Comparison of ENCODE assay signal across 25 cellular contexts in the genomic region with DNA sequence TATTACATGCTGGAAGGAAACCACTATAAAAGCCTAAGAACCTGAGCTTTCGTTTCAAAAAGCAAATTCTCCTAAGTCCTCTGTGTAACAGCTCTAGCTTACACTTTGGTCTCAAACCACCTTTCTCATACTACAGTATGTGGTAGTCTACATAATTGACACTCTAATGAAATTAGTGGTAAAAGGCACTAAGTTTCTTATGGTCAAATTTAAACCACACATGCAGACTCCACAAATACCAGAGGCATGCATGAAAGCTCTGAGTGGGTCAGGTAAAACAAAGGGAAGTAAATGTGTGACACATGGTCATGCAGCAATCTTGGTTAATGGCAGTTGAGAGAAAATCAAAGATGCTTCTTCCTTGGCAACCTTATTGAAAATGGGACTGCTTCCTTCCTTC.
DNase-seq lines count a peak whose midpoint lies in the region; ATAC-seq and TF ChIP-seq lines count a peak whose summit lies in the region.
"Had no signal": no experiment of that assay in that cellular context is flagged by ENCODE, and none has a peak within 500 bp of the region (broad histone marks: within the 10 kb centered on the region; RNA-seq: fewer than 3 reads in every experiment).

No MANE protein-coding gene starts in this region.

- peak overlapping the region; percentile 27; the same call in 1 of the 2 replicates for H3K4me2 ChIP-seq in KMS-11
- H3K4me2 ChIP-seq: BLaER1 treated with 17β-estradiol and CSF1 and Interleukin-3, amounts not matched to agents 10 nM and 100 nM had no signal

- H3K27me3 ChIP-seq in KMS-11 (ENCODE audit: insufficient read depth, low read depth) (no peaks in the 10 kb centered on the region), kidney epithelial cell (ENCODE audit: control insufficient read depth, insufficient read depth, low read length) (no peaks in the 10 kb centered on the region), ascending aorta (no peaks in the 10 kb centered on the region)
- H3K27me3 ChIP-seq: BLaER1 treated with 17β-estradiol and CSF1 and Interleukin-3, amounts not matched to agents 10 nM and 100 nM; right lobe of liver had no signal

- H3K9ac ChIP-seq in KMS-11: no peak overlapping the region
- H3K9ac ChIP-seq: BLaER1 treated with 17β-estradiol and CSF1 and Interleukin-3, amounts not matched to agents 10 nM and 100 nM had no signal

- H3K36me3 ChIP-seq in KMS-11 (ENCODE audit: insufficient read depth) (no peaks in the 10 kb centered on the region), kidney epithelial cell (ENCODE audit: control insufficient read depth, insufficient read depth, low read length) (no peaks in the 10 kb centered on the region), ascending aorta (no peaks in the 10 kb centered on the region)
- H3K36me3 ChIP-seq: lower lobe of right lung, right lobe of liver had no signal

- no peak overlapping the region for H2AFZ ChIP-seq in KMS-11 (ENCODE audit: low read depth)

- H3K4me3 ChIP-seq in KMS-11 (IDR thresholded peaks at IDR 0.05; ENCODE audit: insufficient read depth, low read depth, low read length) (no peak overlapping the region), kidney epithelial cell (ENCODE audit: low read depth, low read length) (no peak overlapping the region), ascending aorta (no peak overlapping the region)
- H3K4me3 ChIP-seq: BLaER1 treated with 17β-estradiol and CSF1 and Interleukin-3, amounts not matched to agents 10 nM and 100 nM; lower lobe of right lung; right lobe of liver; SK-N-MC had no signal

- TF ChIP-seq CTCF in KMS-11 (conservative IDR thresholded peaks at IDR 0.05; ENCODE audit: low read depth, low read length) (no peak), kidney epithelial cell (IDR thresholded peaks at IDR 0.05; ENCODE audit: insufficient read depth, low read length, poor library complexity, severe bottlenecking) (no peak), ascending aorta (IDR thresholded peaks at IDR 0.05) (no peak)

- DNase-seq in kidney epithelial cell (ENCODE audit: low read depth) (peak; percentile 4), ascending aorta (ENCODE audit: low spot score in 2 of 2) (no peak), NCI-H446 treated with DMSO at 0.1 percent for 48 hours (lab: John Stamatoyannopoulos, UW) (no peak), H4 (ENCODE audit: low spot score) (no peak)
- DNase-seq: activated gamma-delta T cell; DND-41; effector memory CD8-positive, alpha-beta T cell; foreskin melanocyte; hippocampal formation; immature natural killer cell; Kasumi-1; lower lobe of right lung; NCI-H1092 treated with DMSO at 0.1 percent for 48 hours; NCI-H1930; nephron progenitor cell; right lobe of liver; stimulated activated CD4-positive, alpha-beta T cell treated with anti-CD3 and anti-CD28 coated beads, Interleukin-4, amount 100 ng/mL, for 4 hours; stimulated activated naive CD4-positive, alpha-beta T cell treated with Interleukin-2 at 50 U/mL for 16 hours had no signal

- H4K20me1 ChIP-seq in KMS-11 (ENCODE audit: insufficient read depth): no peaks in the 10 kb centered on the region
- H4K20me1 ChIP-seq: BLaER1 treated with 17β-estradiol and CSF1 and Interleukin-3, amounts not matched to agents 10 nM and 100 nM had no signal

- peaks cover 28% of the 10 kb centered on the region for H3K4me1 ChIP-seq in KMS-11 (ENCODE audit: low read depth, poor library complexity, severe bottlenecking)
- H3K4me1 ChIP-seq in ascending aorta: no peaks in the 10 kb centered on the region
- H3K4me1 ChIP-seq: BLaER1 treated with 17β-estradiol and CSF1 and Interleukin-3, amounts not matched to agents 10 nM and 100 nM; lower lobe of right lung; right lobe of liver had no signal

- ATAC-seq in GM18861 (IDR thresholded peaks at IDR 0.05; ENCODE audit: unreplicated experiment) (peak; percentile 77), GM21423 (IDR thresholded peaks at IDR 0.05; ENCODE audit: unreplicated experiment) (peak; percentile 43), GM19463 (IDR thresholded peaks at IDR 0.05; ENCODE audit: unreplicated experiment) (no peak)
- ATAC-seq: effector memory CD8-positive, alpha-beta T cell; lower lobe of right lung; right lobe of liver had no signal

- intact Hi-C loops in ascending aorta (cut with DNase I): no loop called here

- H3K79me2 ChIP-seq in KMS-11 (ENCODE audit: insufficient read depth, low read depth): no peaks in the 10 kb centered on the region

- peaks cover 0 to 20% of the 10 kb centered on the region in 2 donors for H3K9me3 ChIP-seq in ascending aorta

- H3K27ac ChIP-seq in KMS-11: no peak overlapping the region; the same call in 1 of the 2 replicates
- no peak overlapping the region for H3K27ac ChIP-seq in ascending aorta
- H3K27ac ChIP-seq: lower lobe of right lung, right lobe of liver, RWPE1, SK-N-MC had no signal
